9 cellular contexts compared by ENCODE assay signal in genomic region chr13:77002590-77003190, GRCh38. TPM values are rescaled to one million over a fixed set of nuclear protein-coding genes. Genes with fewer than 3 reads are reported as not detected.
DNase-seq lines count a peak whose midpoint lies in the region; ATAC-seq and TF ChIP-seq lines count a peak whose summit lies in the region.
"Had no signal": no experiment of that assay in that cellular context is flagged by ENCODE, and none has a peak within 500 bp of the region (broad histone marks: within the 10 kb centered on the region; RNA-seq: fewer than 3 reads in every experiment).

No MANE protein-coding gene starts in this region.

- DNase-seq in AG20443 (ENCODE audit: low spot score): peak; percentile 45
- DNase-seq in foreskin keratinocyte: peak in 1 of 2 donors; percentile 25
- no peak for DNase-seq in testis
- no peak for DNase-seq in epidermal melanocyte (ENCODE audit: insufficient read length, low spot score)
- DNase-seq in DMS79 treated with DMSO at 0.1 percent for 48 hours (lab: John Stamatoyannopoulos, UW): no peak

- H3K27me3 ChIP-seq in foreskin keratinocyte (no peaks in the 10 kb centered on the region), testis (no peaks in the 10 kb centered on the region)

- no peaks in the 10 kb centered on the region for H3K9me3 ChIP-seq in testis

- 59 to 66% methylated on average over 7 of the region's 7 CpGs for WGBS in testis, 2 donors

- intact Hi-C loops in testis (cut with DNase I; ENCODE audit: low total_unique reads): no loop called here

- H3K27ac ChIP-seq in foreskin keratinocyte: no peak overlapping the region
- peak overlapping the region in 1 of 2 donors; percentile 46 for H3K27ac ChIP-seq in testis

- H3K36me3 ChIP-seq in testis (ENCODE audit: low read depth, missing control alignments): no peaks in the 10 kb centered on the region

- no peak overlapping the region for H3K4me3 ChIP-seq in testis

- ATAC-seq in GM18498 (IDR thresholded peaks at IDR 0.05; ENCODE audit: unreplicated experiment): peak; percentile 40
- ATAC-seq in SK-N-SH treated with all-trans-retinoic acid at 6 μM for 48 hours: peak; percentile 81
- peak; percentile 68 for ATAC-seq in foreskin keratinocyte
- ATAC-seq in HG03196 (IDR thresholded peaks at IDR 0.05; ENCODE audit: unreplicated experiment): no peak

- H3K4me1 ChIP-seq in foreskin keratinocyte: no peaks in the 10 kb centered on the region
- H3K4me1 ChIP-seq in testis: peaks cover 14% of the 10 kb centered on the region

- peak; percentile 78 for TF ChIP-seq CTCF in foreskin keratinocyte (conservative IDR thresholded peaks at IDR 0.05)
- TF ChIP-seq CTCF in testis (IDR thresholded peaks at IDR 0.05): peak in 2 of 3 experiments; percentile 52 to 65

- TF ChIP-seq POLR2A in testis (IDR thresholded peaks at IDR 0.05): no peak

TF ChIP-seq in SK-N-SH treated with all-trans-retinoic acid at 6 μM for 48 hours, 23 proteins besides CTCF, POLR2A, EP300 and RAD21:
- TF ChIP-seq CSRNP3 (CRISPR knock-in tag; IDR thresholded peaks at IDR 0.05): no peak
- no peak for TF ChIP-seq ZNF8 (CRISPR knock-in tag; IDR thresholded peaks at IDR 0.05)
- TF ChIP-seq, protein P1, sequence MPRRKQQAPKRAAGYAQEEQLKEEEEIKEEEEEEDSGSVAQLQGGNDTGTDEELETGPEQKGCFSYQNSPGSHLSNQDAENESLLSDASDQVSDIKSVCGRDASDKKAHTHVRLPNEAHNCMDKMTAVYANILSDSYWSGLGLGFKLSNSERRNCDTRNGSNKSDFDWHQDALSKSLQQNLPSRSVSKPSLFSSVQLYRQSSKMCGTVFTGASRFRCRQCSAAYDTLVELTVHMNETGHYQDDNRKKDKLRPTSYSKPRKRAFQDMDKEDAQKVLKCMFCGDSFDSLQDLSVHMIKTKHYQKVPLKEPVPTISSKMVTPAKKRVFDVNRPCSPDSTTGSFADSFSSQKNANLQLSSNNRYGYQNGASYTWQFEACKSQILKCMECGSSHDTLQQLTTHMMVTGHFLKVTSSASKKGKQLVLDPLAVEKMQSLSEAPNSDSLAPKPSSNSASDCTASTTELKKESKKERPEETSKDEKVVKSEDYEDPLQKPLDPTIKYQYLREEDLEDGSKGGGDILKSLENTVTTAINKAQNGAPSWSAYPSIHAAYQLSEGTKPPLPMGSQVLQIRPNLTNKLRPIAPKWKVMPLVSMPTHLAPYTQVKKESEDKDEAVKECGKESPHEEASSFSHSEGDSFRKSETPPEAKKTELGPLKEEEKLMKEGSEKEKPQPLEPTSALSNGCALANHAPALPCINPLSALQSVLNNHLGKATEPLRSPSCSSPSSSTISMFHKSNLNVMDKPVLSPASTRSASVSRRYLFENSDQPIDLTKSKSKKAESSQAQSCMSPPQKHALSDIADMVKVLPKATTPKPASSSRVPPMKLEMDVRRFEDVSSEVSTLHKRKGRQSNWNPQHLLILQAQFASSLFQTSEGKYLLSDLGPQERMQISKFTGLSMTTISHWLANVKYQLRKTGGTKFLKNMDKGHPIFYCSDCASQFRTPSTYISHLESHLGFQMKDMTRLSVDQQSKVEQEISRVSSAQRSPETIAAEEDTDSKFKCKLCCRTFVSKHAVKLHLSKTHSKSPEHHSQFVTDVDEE (CRISPR knock-in tag; IDR thresholded peaks at IDR 0.05): no peak
- TF ChIP-seq CREB5 (CRISPR knock-in tag; IDR thresholded peaks at IDR 0.05; ENCODE audit: low read depth): no peak
- TF ChIP-seq ZFP30 (CRISPR knock-in tag; IDR thresholded peaks at IDR 0.05): no peak
- TF ChIP-seq OSR1 (CRISPR knock-in tag; IDR thresholded peaks at IDR 0.05): no peak
- TF ChIP-seq ESRRG (CRISPR knock-in tag; IDR thresholded peaks at IDR 0.05): no peak
- no peak for TF ChIP-seq RARB (CRISPR knock-in tag; IDR thresholded peaks at IDR 0.05)
- TF ChIP-seq PATZ1 (CRISPR knock-in tag; IDR thresholded peaks at IDR 0.05; ENCODE audit: borderline replicate concordance): no peak
- no peak for TF ChIP-seq ZC3H10 (CRISPR knock-in tag; IDR thresholded peaks at IDR 0.05)
- no peak for TF ChIP-seq ZNF70 (CRISPR knock-in tag; IDR thresholded peaks at IDR 0.05)
- TF ChIP-seq TCF4 (CRISPR knock-in tag; IDR thresholded peaks at IDR 0.05; ENCODE audit: borderline replicate concordance): no peak

RNA-seq across cellular contexts. Expression of gene CLN5, which starts 10.8 kb away (rescaled TPM):
- 22.7 and 23.8 TPM in 2 replicates for total RNA-seq in foreskin keratinocyte
- polyA plus RNA-seq in foreskin keratinocyte: 14.2 and 18.6 TPM in 2 replicates
- 10 to 100 TPM; 28.1 to 39.2 TPM for total RNA-seq in testis
- polyA plus RNA-seq in testis (ENCODE audit: insufficient read depth, low read depth, low replicate concordance): 30.5 TPM

RNA-seq across cellular contexts. Expression of gene FBXL3, which starts 24.3 kb away (rescaled TPM):
- total RNA-seq in foreskin keratinocyte (29.2 and 29.7 TPM in 2 replicates), testis (100 to 1,000 TPM in 1 of 2 donors, 10 to 100 TPM in 1; 84.0 to 111 TPM)
- polyA plus RNA-seq in foreskin keratinocyte (7.9 and 9.6 TPM in 2 replicates), testis (ENCODE audit: insufficient read depth, low read depth, low replicate concordance) (51.0 TPM)

RNA-seq across cellular contexts. Expression of gene ACOD1, which starts 54.4 kb away (rescaled TPM):
- total RNA-seq in foreskin keratinocyte: not detected in 2 replicates
- 0.03 TPM in 1 of 2 replicates, not detected in the other for polyA plus RNA-seq in foreskin keratinocyte
- total RNA-seq in testis: under 1 TPM in 1 of 2 donors, not detected in 1; 0.12 TPM
- polyA plus RNA-seq in testis (ENCODE audit: insufficient read depth, low read depth, low replicate concordance): not detected
- total RNA-seq: urinary bladder had no signal
- polyA plus RNA-seq: urinary bladder had no signal
